ENCODE assay signal across 12 cellular contexts in genomic region chrX:19602866-19603620, GRCh38.
DNase-seq lines count a peak whose midpoint lies in the region; ATAC-seq, FAIRE-seq and TF ChIP-seq lines count a peak whose summit lies in the region.
"Had no signal": no experiment of that assay in that cellular context is flagged by ENCODE, and none has a peak within 500 bp of the region (broad histone marks: within the 10 kb centered on the region; RNA-seq: fewer than 3 reads in every experiment).

No MANE protein-coding gene starts in this region.

- no peaks in the 10 kb centered on the region for H3K9me3 ChIP-seq in astrocyte (ENCODE audit: insufficient read depth, low read depth, low read length)
- no peaks in the 10 kb centered on the region for H3K9me3 ChIP-seq in sigmoid colon
- H3K9me3 ChIP-seq in Karpas-422 (ENCODE audit: low read length) = no peaks in the 10 kb centered on the region

- no peaks in the 10 kb centered on the region; the same call in 2 of the 3 replicates for H3K4me1 Mint-ChIP-seq in GM23338
- peaks cover 8% of the 10 kb centered on the region for H3K4me1 Mint-ChIP-seq in astrocyte (ENCODE audit: low read depth, unreplicated experiment)
- H3K4me1 Mint-ChIP-seq: endodermal cell had no signal

- no peaks in the 10 kb centered on the region for H3K27me3 ChIP-seq in GM23338 (ENCODE audit: insufficient read depth)
- no peaks in the 10 kb centered on the region for H3K27me3 ChIP-seq in astrocyte (ENCODE audit: insufficient read depth, low read length)
- no peaks in the 10 kb centered on the region for H3K27me3 ChIP-seq in kidney epithelial cell (ENCODE audit: control insufficient read depth, insufficient read depth, low read length)
- no peaks in the 10 kb centered on the region for H3K27me3 ChIP-seq in sigmoid colon
- H3K27me3 ChIP-seq in Karpas-422 (ENCODE audit: low read length) = no peaks in the 10 kb centered on the region

- H3K9me3 Mint-ChIP-seq in GM23338 = 0 out of 3 replicates have a peak, but pooled peaks cover 3% of the 10 kb centered on the region
- H3K9me3 Mint-ChIP-seq in astrocyte (ENCODE audit: unreplicated experiment) = no peaks in the 10 kb centered on the region

- 94 to 96% methylated on average over 13 of the region's 13 CpGs for WGBS in sigmoid colon, 2 donors

- H3K4me3 Mint-ChIP-seq in GM23338 (no peak overlapping the region), astrocyte (ENCODE audit: unreplicated experiment) (no peak overlapping the region)
- H3K4me3 Mint-ChIP-seq: endodermal cell had no signal

- H3K79me2 ChIP-seq in GM23338 (replicated peaks; ENCODE audit: insufficient read depth) (no peaks in the 10 kb centered on the region), astrocyte (ENCODE audit: insufficient read depth, low read length) (no peaks in the 10 kb centered on the region), Karpas-422 (ENCODE audit: low read length) (peaks cover 7% of the 10 kb centered on the region)

- H3K27ac Mint-ChIP-seq in GM23338 (peak overlapping the region; percentile 59; the same call in 1 of the 2 replicates), astrocyte (ENCODE audit: unreplicated experiment) (peak overlapping the region; percentile 34)
- H3K27ac Mint-ChIP-seq: endodermal cell had no signal

- DNase-seq in AG08396 (ENCODE audit: low spot score) (peak; percentile 20), GM23338 (ENCODE audit: low spot score) (no peak), astrocyte (ENCODE audit: low read depth) (peak; percentile 76), kidney epithelial cell (ENCODE audit: low read depth) (peak; percentile 59), sigmoid colon (no peak), Karpas-422 (no peak), KG1 (lab: John Stamatoyannopoulos, UW) (no peak)
- DNase-seq: endodermal cell, NCI-H510A treated with DMSO at 0.1 percent for 48 hours, right cardiac atrium had no signal

- H3K36me3 ChIP-seq in GM23338 (ENCODE audit: insufficient read depth) (no peaks in the 10 kb centered on the region), astrocyte (ENCODE audit: insufficient read depth, low read length) (no peaks in the 10 kb centered on the region), kidney epithelial cell (ENCODE audit: control insufficient read depth, insufficient read depth, low read length) (no peaks in the 10 kb centered on the region), sigmoid colon (no peaks in the 10 kb centered on the region), Karpas-422 (ENCODE audit: insufficient read depth, low read length) (no peaks in the 10 kb centered on the region)

- TF ChIP-seq CTCF in GM23338 (conservative IDR thresholded peaks at IDR 0.05; ENCODE audit: low read depth in 2 of 2) = no peak
- TF ChIP-seq CTCF in astrocyte (IDR thresholded peaks at IDR 0.05; ENCODE audit: insufficient read depth, low read depth, low read length) = no peak
- no peak for TF ChIP-seq CTCF in kidney epithelial cell (IDR thresholded peaks at IDR 0.05; ENCODE audit: insufficient read depth, low read length, poor library complexity, severe bottlenecking)
- TF ChIP-seq CTCF in sigmoid colon (IDR thresholded peaks at IDR 0.05) = no peak

- no peak overlapping the region for H2AFZ ChIP-seq in GM23338
- H2AFZ ChIP-seq in astrocyte (ENCODE audit: low read depth, low read length) = no peak overlapping the region
- H2AFZ ChIP-seq in Karpas-422 (ENCODE audit: low read length) = no peak overlapping the region

- H3K36me3 Mint-ChIP-seq in GM23338 (ENCODE audit: low read depth) (peaks cover 12% of the 10 kb centered on the region; the same call in 2 of the 3 replicates), astrocyte (ENCODE audit: low read depth, unreplicated experiment) (peaks cover 9% of the 10 kb centered on the region)

- ATAC-seq in GM23338 (no peak), GM21423 (IDR thresholded peaks at IDR 0.05; ENCODE audit: unreplicated experiment) (no peak)
- ATAC-seq: right cardiac atrium had no signal

- H3K9me2 ChIP-seq in GM23338 (ENCODE audit: insufficient read depth) = no peaks in the 10 kb centered on the region
- no peaks in the 10 kb centered on the region for H3K9me2 ChIP-seq in Karpas-422 (replicated peaks; ENCODE audit: insufficient read depth, low read length)

- H3K27ac ChIP-seq in GM23338 (ENCODE audit: low read depth) = no peak overlapping the region
- peak overlapping the region; percentile 55 for H3K27ac ChIP-seq in astrocyte (ENCODE audit: low read depth, low read length)
- H3K27ac ChIP-seq in sigmoid colon = no peak overlapping the region
- H3K27ac ChIP-seq in Karpas-422 (ENCODE audit: low read length) = no peak overlapping the region

- no peak overlapping the region for H3K9ac ChIP-seq in astrocyte (ENCODE audit: low read length)
- no peak overlapping the region for H3K9ac ChIP-seq in Karpas-422 (ENCODE audit: low read length)

- no peak for TF ChIP-seq EP300 in sigmoid colon (IDR thresholded peaks at IDR 0.05)

- H3K4me3 ChIP-seq in GM23338 (no peak overlapping the region), astrocyte (ENCODE audit: insufficient read depth, low read depth, low read length) (no peak overlapping the region), kidney epithelial cell (ENCODE audit: low read depth, low read length) (no peak overlapping the region), sigmoid colon (no peak overlapping the region), Karpas-422 (ENCODE audit: low read length) (no peak overlapping the region)

- intact Hi-C loops in sigmoid colon (cut with DNase I) = no loop called here

- peak; percentile 84 for FAIRE-seq in astrocyte (lab: Jason Lieb, UNC)
- FAIRE-seq: G401.6 had no signal

- H3F3A ChIP-seq in GM23338 (replicated peaks; ENCODE audit: low read depth) = no peaks in the 10 kb centered on the region

- H3K4me1 ChIP-seq in GM23338 (ENCODE audit: insufficient read depth) (no peaks in the 10 kb centered on the region), astrocyte (ENCODE audit: insufficient read depth, low read length) (peaks cover 10% of the 10 kb centered on the region), sigmoid colon (no peaks in the 10 kb centered on the region), Karpas-422 (ENCODE audit: low read length) (no peaks in the 10 kb centered on the region)

- H3K27me3 Mint-ChIP-seq in GM23338 (ENCODE audit: insufficient read depth, low read depth, poor library complexity) = peaks cover 2% of the 10 kb centered on the region
- H3K27me3 Mint-ChIP-seq in astrocyte (ENCODE audit: low read depth, unreplicated experiment) = no peaks in the 10 kb centered on the region

- H4K20me1 ChIP-seq in GM23338 (replicated peaks; ENCODE audit: insufficient read depth) (no peaks in the 10 kb centered on the region), astrocyte (ENCODE audit: insufficient read depth, low read length) (no peaks in the 10 kb centered on the region), Karpas-422 (ENCODE audit: insufficient read depth, low read depth, low read length) (no peaks in the 10 kb centered on the region)

- TF ChIP-seq POLR2A in sigmoid colon (IDR thresholded peaks at IDR 0.05) = no peak

- no peak overlapping the region for H3K4me2 ChIP-seq in GM23338
- peak overlapping the region; percentile 57 for H3K4me2 ChIP-seq in astrocyte (ENCODE audit: low read length)
- no peak overlapping the region for H3K4me2 ChIP-seq in Karpas-422 (ENCODE audit: low read depth, low read length, poor library complexity, severe bottlenecking)

TF ChIP-seq in GM23338, 12 proteins besides CTCF, POLR2A, EP300 and RAD21:
- TF ChIP-seq NANOG (IDR thresholded peaks at IDR 0.05; ENCODE audit: borderline replicate concordance) (no peak), CREB1 (CRISPR knock-in tag; IDR thresholded peaks at IDR 0.05; ENCODE audit: low read depth) (no peak)

Comparison
In these comparisons a context has a peak if more than half of its experiments do, and no peak if none do; other contexts are left out.
1. DNase-seq: peak in AG08396 (single experiment), astrocyte (single experiment) and kidney epithelial cell (single experiment); none in GM23338 (single experiment), sigmoid colon (single experiment), Karpas-422 (single experiment) and KG1 (single experiment).